29 cellular contexts compared by ENCODE assay signal in genomic region chr13:20456737-20457136, GRCh38.
"Had no signal": no experiment of that assay in that cellular context is flagged by ENCODE, and none has a peak within 500 bp of the region (broad histone marks: within the 10 kb centered on the region; RNA-seq: fewer than 3 reads in every experiment).

No MANE protein-coding gene starts in this region.

- H3K27ac ChIP-seq: ascending aorta, cardiac muscle cell, coronary artery, dorsolateral prefrontal cortex, foreskin keratinocyte, pancreas, prostate gland, sigmoid colon, tibial nerve, VCaP had no signal

- H3K4me3 ChIP-seq: ascending aorta, cardiac muscle cell, coronary artery, dorsolateral prefrontal cortex, heart left ventricle, pancreas, prostate gland, sigmoid colon, tibial nerve had no signal

- H3K9me3 ChIP-seq: pancreas, prostate gland had no signal

- H3K4me1 ChIP-seq: ascending aorta, foreskin keratinocyte, prostate gland, tibial nerve had no signal

- H3K36me3 ChIP-seq: ascending aorta, cardiac muscle cell, heart left ventricle, pancreas, prostate gland, sigmoid colon had no signal

- ATAC-seq: activated T-cell treated with anti-CD3 and anti-CD28 coated beads, Interleukin-2, amount 50 U/mL, for 72 hours; foreskin keratinocyte; pancreas; stimulated activated memory B cell treated with anti-CD40 and anti-IgM and Interleukin-4, amounts not matched to agents 10 μg/mL and 1 μg/mL and 100 μg/mL, for 72 hours had no signal

- H3K27me3 ChIP-seq: ascending aorta, cardiac muscle cell, dorsolateral prefrontal cortex, foreskin keratinocyte, heart left ventricle, pancreas, sigmoid colon, tibial nerve had no signal

- DNase-seq: activated CD4-positive, alpha-beta T cell treated with anti-CD3 and anti-CD28 coated beads for 4 hours; activated CD4-positive, alpha-beta T cell treated with anti-CD3 and anti-CD28 coated beads, Interleukin-2, amount 50 U/mL, for 4 hours; activated effector memory CD4-positive, alpha-beta T cell treated with Interleukin-2 at 50 U/mL for 16 hours; activated naive CD4-positive, alpha-beta T cell treated with Interleukin-2 at 50 U/mL for 16 hours; activated naive CD8-positive, alpha-beta T cell treated with anti-CD3 and anti-CD28 coated beads, Interleukin-2, amount 10 ng/mL, durations not matched to agents 7 days and 5 days; activated T-cell treated with anti-CD3 and anti-CD28 coated beads for 4 hours; activated T-cell treated with anti-CD3 and anti-CD28 coated beads, Interleukin-2, amount 50 U/mL, for 72 hours; dorsolateral prefrontal cortex; effector memory CD4-positive, alpha-beta T cell; heart left ventricle; kidney glomerular epithelial cell; naive B cell; nephron progenitor cell; nucleus accumbens; pancreas; retina; sigmoid colon; small intestine; stimulated activated CD4-positive, alpha-beta T cell treated with anti-CD3 and anti-CD28 coated beads, Interleukin-4, amount 100 ng/mL, for 4 hours; stimulated activated CD8-positive, alpha-beta memory T cell treated with anti-CD3 and anti-CD28 coated beads, Interleukin-4, amount 100 ng/mL, for 48 hours; T-helper 9 cell had no signal
